Comparison of ENCODE assay signal across 10 cellular contexts in the genomic region with DNA sequence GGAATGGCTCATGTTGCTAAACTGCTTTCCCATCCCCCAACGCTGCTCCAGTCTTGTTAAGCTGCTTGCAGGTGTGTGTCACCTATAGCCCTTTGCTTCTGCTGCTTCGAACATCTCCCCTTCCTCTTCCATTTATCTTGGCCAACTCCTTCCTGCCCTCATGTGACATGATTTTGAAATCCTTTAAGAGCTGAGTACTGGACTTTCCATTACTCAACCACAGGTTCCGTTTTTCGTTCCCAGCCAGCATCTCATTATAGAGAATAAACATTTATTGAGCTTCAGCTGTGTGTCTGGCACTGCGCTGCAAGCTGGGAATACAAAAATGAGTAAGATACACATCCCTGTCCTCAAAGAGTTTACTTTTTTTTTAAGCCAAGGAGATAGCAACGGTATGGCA. TPM values are rescaled to one million over a fixed set of nuclear protein-coding genes. Genes with fewer than 3 reads are reported as not detected.
DNase-seq lines count a peak whose midpoint lies in the region; ATAC-seq lines count a peak whose summit lies in the region.
"Had no signal": no experiment of that assay in that cellular context is flagged by ENCODE, and none has a peak within 500 bp of the region (broad histone marks: within the 10 kb centered on the region; RNA-seq: fewer than 3 reads in every experiment).

No MANE protein-coding gene starts in this region.

- peak; percentile 65 for DNase-seq in Ammon's horn (ENCODE audit: low spot score)
- peak; percentile 90 for DNase-seq in KBM-7
- DNase-seq in activated naive CD8-positive, alpha-beta T cell treated with anti-CD3 and anti-CD28 coated beads for 36 hours, result no peak
- no peak for DNase-seq in SK-N-DZ (ENCODE audit: low spot score)
- DNase-seq in D341Med (ENCODE audit: low spot score), result no peak
- no peak for DNase-seq in SW480 (ENCODE audit: low spot score)
- DNase-seq: DMS79, NCI-H2171 had no signal

- H3K4me3 Mint-ChIP-seq in activated naive CD8-positive, alpha-beta T cell treated with anti-CD3 and anti-CD28 coated beads for 36 hours, result peak overlapping the region; percentile 90

- in situ Hi-C loops in KBM-7 (cut with MboI; ENCODE audit: low pct_unique_long_range_greater_than_20kb, low sequenced_read_pairs), result no loop called here

- ATAC-seq in HG02973 (IDR thresholded peaks at IDR 0.05; ENCODE audit: unreplicated experiment), result no peak

- no peak overlapping the region for H3K4me3 ChIP-seq in muscle layer of duodenum (ENCODE audit: low read depth in 1 of 2, low read length in 2 of 2)

- no peak overlapping the region for H3K27ac Mint-ChIP-seq in activated naive CD8-positive, alpha-beta T cell treated with anti-CD3 and anti-CD28 coated beads for 36 hours

- no peaks in the 10 kb centered on the region for H3K36me3 ChIP-seq in muscle layer of duodenum (ENCODE audit: control insufficient read depth in 1 of 2, insufficient read depth in 2 of 2, low read length in 2 of 2)

- no peaks in the 10 kb centered on the region for H3K27me3 Mint-ChIP-seq in activated naive CD8-positive, alpha-beta T cell treated with anti-CD3 and anti-CD28 coated beads for 36 hours

- peaks cover 8% of the 10 kb centered on the region for H3K9me3 Mint-ChIP-seq in activated naive CD8-positive, alpha-beta T cell treated with anti-CD3 and anti-CD28 coated beads for 36 hours

- peaks cover 8 to 24% of the 10 kb centered on the region in 2 donors for H3K4me1 ChIP-seq in muscle layer of duodenum (ENCODE audit: control insufficient read depth in 1 of 2, insufficient read depth in 2 of 2, low read length in 2 of 2)

- H3K27ac ChIP-seq in muscle layer of duodenum (ENCODE audit: low read length), result peak overlapping the region; percentile 40

- H3K36me3 Mint-ChIP-seq in activated naive CD8-positive, alpha-beta T cell treated with anti-CD3 and anti-CD28 coated beads for 36 hours, result peaks cover 46% of the 10 kb centered on the region

- H3K9me3 ChIP-seq in muscle layer of duodenum (ENCODE audit: control insufficient read depth in 1 of 2, low read length in 2 of 2), result no peaks in the 10 kb centered on the region

- H3K27me3 ChIP-seq in muscle layer of duodenum (ENCODE audit: low read depth, low read length), result no peaks in the 10 kb centered on the region

- H3K4me1 Mint-ChIP-seq in activated naive CD8-positive, alpha-beta T cell treated with anti-CD3 and anti-CD28 coated beads for 36 hours, result peaks cover 33% of the 10 kb centered on the region

RNA-seq across cellular contexts. Expression of a gene that starts 1.7 kb away (rescaled TPM):
- total RNA-seq in activated naive CD8-positive, alpha-beta T cell treated with anti-CD3 and anti-CD28 coated beads for 36 hours, result 10 to 100 TPM; 25.1 to 28.2 TPM
- 31.4 and 37.8 TPM in 2 replicates for polyA plus RNA-seq in SK-N-DZ (2014; cell fraction: cytosol; rRNA removed)
- 30.9 and 35.2 TPM in 2 replicates for polyA plus RNA-seq in SK-N-DZ (2014; cell fraction: nucleus; rRNA removed)

Comparison
In these comparisons a context has a peak if more than half of its experiments do, and no peak if none do; other contexts are left out.
1. DNase-seq: peak in Ammon's horn (single experiment) and KBM-7 (single experiment); none in activated naive CD8-positive, alpha-beta T cell treated with anti-CD3 and anti-CD28 coated beads for 36 hours (single experiment), SK-N-DZ (single experiment), D341Med (single experiment) and SW480 (single experiment).